ENCODE assay signal across 25 cellular contexts in genomic region chr11:126257144-126257543, GRCh38. TPM values are rescaled to one million over a fixed set of nuclear protein-coding genes. Genes with fewer than 3 reads are reported as not detected.
DNase-seq lines count a peak whose midpoint lies in the region; ATAC-seq and TF ChIP-seq lines count a peak whose summit lies in the region.
"Had no signal": no experiment of that assay in that cellular context is flagged by ENCODE, and none has a peak within 500 bp of the region (broad histone marks: within the 10 kb centered on the region; RNA-seq: fewer than 3 reads in every experiment).

No MANE protein-coding gene starts in this region.

- ATAC-seq in activated CD8-positive, alpha-beta T cell treated with anti-CD3 and anti-CD28 coated beads for 36 hours: no peak
- ATAC-seq in activated CD8-positive, alpha-beta T cell treated with anti-CD3 and anti-CD28 coated beads, Interleukin-2, amount 10 ng/mL, durations not matched to agents 7 days and 5 days: no peak
- ATAC-seq in T-helper 17 cell (no peak), HG03108 (IDR thresholded peaks at IDR 0.05; ENCODE audit: unreplicated experiment) (no peak)
- ATAC-seq: GM23338, Right ventricle myocardium inferior had no signal

- in situ Hi-C loops in GM23248 (cut with MboI): no loop called here

- H3K4me3 ChIP-seq in GM23248 (no peak overlapping the region), adrenal gland (no peak overlapping the region)
- H3K4me3 ChIP-seq: GM23338, HAP-1, SJCRH30 had no signal

- no peaks in the 10 kb centered on the region for H3K27me3 Mint-ChIP-seq in activated CD8-positive, alpha-beta T cell treated with anti-CD3 and anti-CD28 coated beads for 36 hours
- H3K27me3 Mint-ChIP-seq in activated CD8-positive, alpha-beta T cell treated with anti-CD3 and anti-CD28 coated beads, Interleukin-2, amount 10 ng/mL, durations not matched to agents 7 days and 5 days (ENCODE audit: low read depth): no peaks in the 10 kb centered on the region
- no peaks in the 10 kb centered on the region for H3K27me3 Mint-ChIP-seq in T-helper 17 cell
- peaks cover 1% of the 10 kb centered on the region for H3K27me3 Mint-ChIP-seq in glutamatergic neuron (ENCODE audit: unreplicated experiment)

- H3K4me1 Mint-ChIP-seq in activated CD8-positive, alpha-beta T cell treated with anti-CD3 and anti-CD28 coated beads for 36 hours (ENCODE audit: low read depth): no peaks in the 10 kb centered on the region
- no peaks in the 10 kb centered on the region for H3K4me1 Mint-ChIP-seq in activated CD8-positive, alpha-beta T cell treated with anti-CD3 and anti-CD28 coated beads, Interleukin-2, amount 10 ng/mL, durations not matched to agents 7 days and 5 days (ENCODE audit: low read depth)
- peaks cover 11% of the 10 kb centered on the region for H3K4me1 Mint-ChIP-seq in T-helper 17 cell
- no peaks in the 10 kb centered on the region for H3K4me1 Mint-ChIP-seq in glutamatergic neuron (ENCODE audit: low read depth, unreplicated experiment)
- H3K4me1 Mint-ChIP-seq: CD14-positive monocyte, GM23338 had no signal

- no peak for TF ChIP-seq CTCF in activated CD8-positive, alpha-beta T cell treated with anti-CD3 and anti-CD28 coated beads for 36 hours (IDR thresholded peaks at IDR 0.05)
- TF ChIP-seq CTCF in glutamatergic neuron (IDR thresholded peaks at IDR 0.05; ENCODE audit: partially characterized antibody, unreplicated experiment) (no peak), adrenal gland (IDR thresholded peaks at IDR 0.05) (no peak)

- H3K9me2 ChIP-seq in GM23248 (ENCODE audit: insufficient read depth): no peaks in the 10 kb centered on the region

- H3K4me3 Mint-ChIP-seq in activated CD8-positive, alpha-beta T cell treated with anti-CD3 and anti-CD28 coated beads for 36 hours: no peak overlapping the region
- no peak overlapping the region for H3K4me3 Mint-ChIP-seq in activated CD8-positive, alpha-beta T cell treated with anti-CD3 and anti-CD28 coated beads, Interleukin-2, amount 10 ng/mL, durations not matched to agents 7 days and 5 days
- H3K4me3 Mint-ChIP-seq in T-helper 17 cell: no peak overlapping the region
- no peak overlapping the region for H3K4me3 Mint-ChIP-seq in glutamatergic neuron (ENCODE audit: unreplicated experiment)
- H3K4me3 Mint-ChIP-seq: CD14-positive monocyte, GM23338 had no signal

- peaks cover 26% of the 10 kb centered on the region for H3K36me3 ChIP-seq in GM23248 (ENCODE audit: low read depth)
- H3K36me3 ChIP-seq in adrenal gland (replicated peaks in 1 of 2): peaks cover 0 to 9% of the 10 kb centered on the region in 2 donors

- no peak for TF ChIP-seq POLR2A in adrenal gland (IDR thresholded peaks at IDR 0.05)

- no peaks in the 10 kb centered on the region for H3K79me2 ChIP-seq in GM23248 (ENCODE audit: insufficient read depth)

- peak overlapping the region; percentile 7 for H3K27ac Mint-ChIP-seq in activated CD8-positive, alpha-beta T cell treated with anti-CD3 and anti-CD28 coated beads for 36 hours
- no peak overlapping the region for H3K27ac Mint-ChIP-seq in activated CD8-positive, alpha-beta T cell treated with anti-CD3 and anti-CD28 coated beads, Interleukin-2, amount 10 ng/mL, durations not matched to agents 7 days and 5 days
- H3K27ac Mint-ChIP-seq in T-helper 17 cell (peak overlapping the region; percentile 24), glutamatergic neuron (ENCODE audit: unreplicated experiment) (no peak overlapping the region)
- H3K27ac Mint-ChIP-seq: CD14-positive monocyte, GM23338 had no signal

- POLR2A ChIA-PET in activated CD8-positive, alpha-beta T cell treated with anti-CD3 and anti-CD28 coated beads for 36 hours (lab: Charles Lee): interaction anchor here (0.9 to 1.6 kb wide), 2 partner anchors 8 to 24 kb away, joined by 4 read pairs; no protein-coding TSS in a partner anchor
- POLR2A ChIA-PET in activated CD8-positive, alpha-beta T cell treated with anti-CD3 and anti-CD28 coated beads, Interleukin-2, amount 10 ng/mL, durations not matched to agents 7 days and 5 days (lab: Charles Lee): no interaction called here

- WGBS in GM23248 (ENCODE audit: low coverage in 1 of 2, low lambda C conversion rate in 2 of 2, missing lambda C conversion rate in 2 of 2), 2 experiments: 86 to 94% methylated on average over 2 of the region's 2 CpGs
- 86 to 98% (median 94%) methylated on average over 2 of the region's 2 CpGs for WGBS in adrenal gland, 4 donors

- no peak for DNase-seq in activated CD8-positive, alpha-beta T cell treated with anti-CD3 and anti-CD28 coated beads for 36 hours
- no peak for DNase-seq in activated CD8-positive, alpha-beta T cell treated with anti-CD3 and anti-CD28 coated beads, Interleukin-2, amount 10 ng/mL, durations not matched to agents 7 days and 5 days
- DNase-seq in GM23248 (peak; percentile 9), T-helper 17 cell (no peak), fibroblast of peridontal ligament (ENCODE audit: extremely low read depth) (peak; percentile 44), glutamatergic neuron (no peak), adrenal gland (no peak)
- DNase-seq: 8988T, ACHN, BE2C, KBM-7, MV-4-11, NCI-H1105, NCI-H1436 treated with DMSO at 0.1 percent for 48 hours, NCI-H187 treated with DMSO at 0.1 percent for 48 hours, NCI-H524, NCI-H774, PC-3, SJCRH30 had no signal

- peaks cover 44% of the 10 kb centered on the region for H3F3A ChIP-seq in GM23248 (ENCODE audit: insufficient read depth)

- intact Hi-C loops in activated CD8-positive, alpha-beta T cell treated with anti-CD3 and anti-CD28 coated beads for 36 hours (cut with micrococcal nuclease): no loop called here
- intact Hi-C loops in adrenal gland (cut with DNase I): no loop called here

- H3K9ac ChIP-seq in GM23248: no peak overlapping the region

- no peak overlapping the region for H2AFZ ChIP-seq in GM23248
- H2AFZ ChIP-seq: GM23338 had no signal

- H3K4me1 ChIP-seq in GM23248 (ENCODE audit: insufficient read depth) (peaks cover 14% of the 10 kb centered on the region), adrenal gland (replicated peaks in 1 of 2) (no peaks in the 10 kb centered on the region)
- H3K4me1 ChIP-seq: BE2C, HAP-1, SJCRH30 had no signal

- peaks cover 22% of the 10 kb centered on the region for H3K36me3 Mint-ChIP-seq in activated CD8-positive, alpha-beta T cell treated with anti-CD3 and anti-CD28 coated beads for 36 hours (ENCODE audit: low read depth)
- H3K36me3 Mint-ChIP-seq in activated CD8-positive, alpha-beta T cell treated with anti-CD3 and anti-CD28 coated beads, Interleukin-2, amount 10 ng/mL, durations not matched to agents 7 days and 5 days (ENCODE audit: low read depth): peaks cover 32% of the 10 kb centered on the region
- H3K36me3 Mint-ChIP-seq in T-helper 17 cell (ENCODE audit: low read depth) (peaks cover 5% of the 10 kb centered on the region), glutamatergic neuron (ENCODE audit: unreplicated experiment) (no peaks in the 10 kb centered on the region)

- no peaks in the 10 kb centered on the region for H3K9me3 Mint-ChIP-seq in activated CD8-positive, alpha-beta T cell treated with anti-CD3 and anti-CD28 coated beads for 36 hours
- no peaks in the 10 kb centered on the region for H3K9me3 Mint-ChIP-seq in activated CD8-positive, alpha-beta T cell treated with anti-CD3 and anti-CD28 coated beads, Interleukin-2, amount 10 ng/mL, durations not matched to agents 7 days and 5 days (ENCODE audit: insufficient read depth)
- H3K9me3 Mint-ChIP-seq in glutamatergic neuron (ENCODE audit: unreplicated experiment): no peaks in the 10 kb centered on the region
- H3K9me3 Mint-ChIP-seq: CD14-positive monocyte, GM23338 had no signal

- CTCF ChIA-PET in activated CD8-positive, alpha-beta T cell treated with anti-CD3 and anti-CD28 coated beads for 36 hours (lab: Charles Lee): no interaction called here
- CTCF ChIA-PET in activated CD8-positive, alpha-beta T cell treated with anti-CD3 and anti-CD28 coated beads, Interleukin-2, amount 10 ng/mL, durations not matched to agents 7 days and 5 days (lab: Charles Lee): no interaction called here

- no peak overlapping the region for H3K4me2 ChIP-seq in GM23248 (ENCODE audit: unreplicated experiment)
- H3K4me2 ChIP-seq: GM23338 had no signal

- H3K27me3 ChIP-seq in GM23248 (replicated peaks; ENCODE audit: insufficient read depth): no peaks in the 10 kb centered on the region
- H3K27me3 ChIP-seq in adrenal gland: no peaks in the 10 kb centered on the region
- H3K27me3 ChIP-seq: BE2C, SJCRH30 had no signal

- H3K27ac ChIP-seq in GM23248 (no peak overlapping the region), adrenal gland (no peak overlapping the region)
- H3K27ac ChIP-seq: HL-60, SJCRH30 had no signal

- no peaks in the 10 kb centered on the region for H4K20me1 ChIP-seq in GM23248 (ENCODE audit: insufficient read depth)

- H3K9me3 ChIP-seq in GM23248 (ENCODE audit: low read depth) (no peaks in the 10 kb centered on the region), T-helper 17 cell (ENCODE audit: control insufficient read depth, low read length, poor library complexity, severe bottlenecking) (no peaks in the 10 kb centered on the region), adrenal gland (replicated peaks in 1 of 3) (no peaks in the 10 kb centered on the region)
- H3K9me3 ChIP-seq: BE2C, HAP-1, SJCRH30 had no signal

RNA-seq across cellular contexts. Expression of gene SRPRA, which starts 11.6 kb away (rescaled TPM):
- 100 to 1,000 TPM; 127 to 128 TPM for total RNA-seq in activated CD8-positive, alpha-beta T cell treated with anti-CD3 and anti-CD28 coated beads for 36 hours
- 100 to 1,000 TPM in 1 of 2 experiments, 10 to 100 TPM in 1; 99.0 to 103 TPM for total RNA-seq in activated CD8-positive, alpha-beta T cell treated with anti-CD3 and anti-CD28 coated beads, Interleukin-2, amount 10 ng/mL, durations not matched to agents 7 days and 5 days
- 142 and 151 TPM in 2 replicates for total RNA-seq in GM23248 (2014; rRNA removed; shearing (Covaris generic))
- polyA plus RNA-seq in GM23248 (2016; fragmentation: Nextera tagmentation; extraction: Ambion mirVana): 122 and 125 TPM in 2 replicates
- total RNA-seq in T-helper 17 cell: 100 to 1,000 TPM; 182 to 192 TPM
- total RNA-seq in glutamatergic neuron (ENCODE audit: unreplicated experiment): 58.0 TPM
- 100 to 1,000 TPM in 6 of 8 donors, 10 to 100 TPM in 2; 80.5 to 194 (median 116) TPM for total RNA-seq in adrenal gland
- 100 to 1,000 TPM in 1 of 3 donors, 10 to 100 TPM in 2; 61.5 to 194 (median 88.2) TPM for polyA plus RNA-seq in adrenal gland

RNA-seq across cellular contexts. Expression of gene FOXRED1, which starts 11.8 kb away (rescaled TPM):
- total RNA-seq in activated CD8-positive, alpha-beta T cell treated with anti-CD3 and anti-CD28 coated beads for 36 hours: 10 to 100 TPM; 46.0 to 47.3 TPM
- 10 to 100 TPM; 46.5 to 50.4 TPM for total RNA-seq in activated CD8-positive, alpha-beta T cell treated with anti-CD3 and anti-CD28 coated beads, Interleukin-2, amount 10 ng/mL, durations not matched to agents 7 days and 5 days
- total RNA-seq in GM23248 (2014; rRNA removed; shearing (Covaris generic)): 14.1 and 22.0 TPM in 2 replicates
- polyA plus RNA-seq in GM23248 (2016; fragmentation: Nextera tagmentation; extraction: Ambion mirVana): 9.0 and 9.3 TPM in 2 replicates
- total RNA-seq in T-helper 17 cell: 10 to 100 TPM; 21.7 to 24.9 TPM
- total RNA-seq in glutamatergic neuron (ENCODE audit: unreplicated experiment): 60.9 TPM
- total RNA-seq in adrenal gland: 10 to 100 TPM in 7 of 8 donors, 1 to 10 TPM in 1; 7.2 to 33.0 (median 26.8) TPM
- polyA plus RNA-seq in adrenal gland: 10 to 100 TPM; 31.3 to 55.3 (median 43.9) TPM

RNA-seq across cellular contexts. Expression of gene TIRAP, which starts 25.7 kb away (rescaled TPM):
- 1 to 10 TPM; 4.6 to 4.9 TPM for total RNA-seq in activated CD8-positive, alpha-beta T cell treated with anti-CD3 and anti-CD28 coated beads for 36 hours
- 10 to 100 TPM; 15.3 to 15.4 TPM for total RNA-seq in activated CD8-positive, alpha-beta T cell treated with anti-CD3 and anti-CD28 coated beads, Interleukin-2, amount 10 ng/mL, durations not matched to agents 7 days and 5 days
- total RNA-seq in GM23248 (2014; rRNA removed; shearing (Covaris generic)): 3.8 TPM in 2 replicates
- 2.8 and 3.2 TPM in 2 replicates for polyA plus RNA-seq in GM23248 (2016; fragmentation: Nextera tagmentation; extraction: Ambion mirVana)
- 10 to 100 TPM; 13.1 to 14.1 TPM for total RNA-seq in T-helper 17 cell
- 8.2 TPM for total RNA-seq in glutamatergic neuron (ENCODE audit: unreplicated experiment)
- 10 to 100 TPM in 7 of 8 donors, 1 to 10 TPM in 1; 8.9 to 41.1 (median 13.5) TPM for total RNA-seq in adrenal gland
- polyA plus RNA-seq in adrenal gland: 10 to 100 TPM in 1 of 3 donors, 1 to 10 TPM in 2; 4.7 to 12.0 (median 5.9) TPM

RNA-seq across cellular contexts. Expression of gene FAM118B, which starts 45.6 kb away (rescaled TPM):
- 1 to 10 TPM; 8.9 to 9.5 TPM for total RNA-seq in activated CD8-positive, alpha-beta T cell treated with anti-CD3 and anti-CD28 coated beads for 36 hours
- total RNA-seq in activated CD8-positive, alpha-beta T cell treated with anti-CD3 and anti-CD28 coated beads, Interleukin-2, amount 10 ng/mL, durations not matched to agents 7 days and 5 days: 10 to 100 TPM; 11.8 to 12.8 TPM
- total RNA-seq in GM23248 (2014; rRNA removed; shearing (Covaris generic)): 23.1 and 25.4 TPM in 2 replicates
- polyA plus RNA-seq in GM23248 (2016; fragmentation: Nextera tagmentation; extraction: Ambion mirVana) (29.5 and 30.5 TPM in 2 replicates), adrenal gland (10 to 100 TPM in 1 of 3 donors, 1 to 10 TPM in 2; 5.8 to 17.0 (median 8.8) TPM)
- total RNA-seq in T-helper 17 cell (1 to 10 TPM; 2.5 to 2.8 TPM), glutamatergic neuron (ENCODE audit: unreplicated experiment) (33.0 TPM), adrenal gland (10 to 100 TPM; 12.0 to 26.6 (median 16.7) TPM)

RNA-seq across cellular contexts. Expression of gene RPUSD4, which starts 45.7 kb away (rescaled TPM):
- 10 to 100 TPM; 38.3 to 43.4 TPM for total RNA-seq in activated CD8-positive, alpha-beta T cell treated with anti-CD3 and anti-CD28 coated beads for 36 hours
- total RNA-seq in activated CD8-positive, alpha-beta T cell treated with anti-CD3 and anti-CD28 coated beads, Interleukin-2, amount 10 ng/mL, durations not matched to agents 7 days and 5 days: 10 to 100 TPM; 31.6 to 32.1 TPM
- 21.3 and 25.4 TPM in 2 replicates for total RNA-seq in GM23248 (2014; rRNA removed; shearing (Covaris generic))
- 12.0 and 12.1 TPM in 2 replicates for polyA plus RNA-seq in GM23248 (2016; fragmentation: Nextera tagmentation; extraction: Ambion mirVana)
- total RNA-seq in T-helper 17 cell: 10 to 100 TPM; 33.2 to 41.2 TPM
- 41.8 TPM for total RNA-seq in glutamatergic neuron (ENCODE audit: unreplicated experiment)
- 10 to 100 TPM; 10.6 to 27.5 (median 21.3) TPM for total RNA-seq in adrenal gland
- polyA plus RNA-seq in adrenal gland: 10 to 100 TPM; 12.4 to 18.5 (median 15.9) TPM

Comparison
In these comparisons a context has a peak if more than half of its experiments do, and no peak if none do; other contexts are left out.
1. H3K27ac Mint-ChIP-seq: peak in activated CD8-positive, alpha-beta T cell treated with anti-CD3 and anti-CD28 coated beads for 36 hours (single experiment) and T-helper 17 cell (single experiment); none in activated CD8-positive, alpha-beta T cell treated with anti-CD3 and anti-CD28 coated beads, Interleukin-2, amount 10 ng/mL, durations not matched to agents 7 days and 5 days (single experiment) and glutamatergic neuron (single experiment).
2. DNase-seq: peak in GM23248 (single experiment) and fibroblast of peridontal ligament (single experiment); none in activated CD8-positive, alpha-beta T cell treated with anti-CD3 and anti-CD28 coated beads for 36 hours (single experiment), activated CD8-positive, alpha-beta T cell treated with anti-CD3 and anti-CD28 coated beads, Interleukin-2, amount 10 ng/mL, durations not matched to agents 7 days and 5 days (single experiment), T-helper 17 cell (0 of 3), glutamatergic neuron (single experiment) and adrenal gland (0 of 7).